Comparison of ENCODE assay signal across 8 cellular contexts in genomic region chr10:37754538-37755323, GRCh38.
DNase-seq lines count a peak whose midpoint lies in the region; ATAC-seq and TF ChIP-seq lines count a peak whose summit lies in the region.

No MANE protein-coding gene starts in this region.

- H3K4me2 ChIP-seq in SK-N-SH: no peak overlapping the region

- H3K27ac Mint-ChIP-seq in activated CD4-positive, alpha-beta memory T cell treated with anti-CD3 and anti-CD28 coated beads, Interleukin-2, amount 10 ng/mL, durations not matched to agents 7 days and 5 days: no peak overlapping the region

- no peaks in the 10 kb centered on the region for H3K79me2 ChIP-seq in SK-N-SH (ENCODE audit: insufficient read depth)

- H4K20me1 ChIP-seq in SK-N-SH (ENCODE audit: insufficient read depth): no peaks in the 10 kb centered on the region

- H3F3A ChIP-seq in SK-N-SH (replicated peaks; ENCODE audit: insufficient read depth): no peaks in the 10 kb centered on the region

- CTCF ChIA-PET in SK-N-SH (lab: Yijun Ruan, JAX): interaction anchor here (0.6 to 1.8 kb wide), 19 partner anchors 10 to 855 kb away, joined by 3 to 5 read pairs (median 3); no protein-coding TSS in a partner anchor
- CTCF ChIA-PET in activated CD4-positive, alpha-beta memory T cell treated with anti-CD3 and anti-CD28 coated beads, Interleukin-2, amount 10 ng/mL, durations not matched to agents 7 days and 5 days (lab: Charles Lee): interaction anchor here (0.7 kb wide), 1 partner anchor 865 kb away, joined by 3 read pairs; no protein-coding TSS in a partner anchor

- H3K9ac ChIP-seq in SK-N-SH: no peak overlapping the region

- DNase-seq in GM10266 (ENCODE audit: extremely low spot score) (no peak), SK-N-SH (peak; percentile 32), left lobe of liver (ENCODE audit: low spot score) (no peak), COLO668 (lab: John Stamatoyannopoulos, UW; ENCODE audit: unreplicated experiment) (no peak), OCI-M2 (lab: John Stamatoyannopoulos, UW; ENCODE audit: unreplicated experiment) (no peak)
- DNase-seq in activated CD4-positive, alpha-beta memory T cell treated with anti-CD3 and anti-CD28 coated beads, Interleukin-2, amount 10 ng/mL, durations not matched to agents 7 days and 5 days: no peak

- H3K4me1 Mint-ChIP-seq in activated CD4-positive, alpha-beta memory T cell treated with anti-CD3 and anti-CD28 coated beads, Interleukin-2, amount 10 ng/mL, durations not matched to agents 7 days and 5 days: no peaks in the 10 kb centered on the region

- TF ChIP-seq EP300 in SK-N-SH (IDR thresholded peaks at IDR 0.05; ENCODE audit: borderline replicate concordance in 1 of 2, low read depth in 1 of 2, low read length in 1 of 2): no peak

- TF ChIP-seq CTCF in GM10266 (IDR thresholded peaks at IDR 0.05; ENCODE audit: control insufficient read depth, insufficient read depth, low read depth, missing control alignments) (peak; percentile 53), SK-N-SH (IDR thresholded peaks at IDR 0.05) (peak; percentile 68)

- no peaks in the 10 kb centered on the region for H3K27me3 Mint-ChIP-seq in activated CD4-positive, alpha-beta memory T cell treated with anti-CD3 and anti-CD28 coated beads, Interleukin-2, amount 10 ng/mL, durations not matched to agents 7 days and 5 days

- no peak overlapping the region for H3K27ac ChIP-seq in SK-N-SH (ENCODE audit: low read depth in 2 of 2, low read length in 1 of 2)

- no peaks in the 10 kb centered on the region for H3K27me3 ChIP-seq in SK-N-SH (ENCODE audit: insufficient read depth)

- H2AFZ ChIP-seq in SK-N-SH (ENCODE audit: low read depth): no peak overlapping the region

- no peak overlapping the region for H3K4me3 ChIP-seq in SK-N-SH (ENCODE audit: low read depth in 2 of 2, low read length in 1 of 2)

- ATAC-seq in HG03039 (IDR thresholded peaks at IDR 0.05; ENCODE audit: unreplicated experiment) (peak; percentile 60), left lobe of liver (peak; percentile 97), GM21390 (IDR thresholded peaks at IDR 0.05; ENCODE audit: unreplicated experiment) (no peak)

- H3K36me3 ChIP-seq in SK-N-SH (replicated peaks in 1 of 2; ENCODE audit: control insufficient read depth in 1 of 2, insufficient read depth in 2 of 2, low read length in 1 of 2): no peaks in the 10 kb centered on the region

- POLR2A ChIA-PET in SK-N-SH (lab: Yijun Ruan, JAX): no interaction called here
- POLR2A ChIA-PET in activated CD4-positive, alpha-beta memory T cell treated with anti-CD3 and anti-CD28 coated beads, Interleukin-2, amount 10 ng/mL, durations not matched to agents 7 days and 5 days (lab: Charles Lee): no interaction called here

- H3K4me3 Mint-ChIP-seq in activated CD4-positive, alpha-beta memory T cell treated with anti-CD3 and anti-CD28 coated beads, Interleukin-2, amount 10 ng/mL, durations not matched to agents 7 days and 5 days: no peak overlapping the region

- H3K9me3 ChIP-seq in SK-N-SH: no peaks in the 10 kb centered on the region

- H3K9me3 Mint-ChIP-seq in activated CD4-positive, alpha-beta memory T cell treated with anti-CD3 and anti-CD28 coated beads, Interleukin-2, amount 10 ng/mL, durations not matched to agents 7 days and 5 days: peaks cover 10% of the 10 kb centered on the region

- no peaks in the 10 kb centered on the region for H3K4me1 ChIP-seq in SK-N-SH (ENCODE audit: control insufficient read depth in 1 of 2, insufficient read depth in 2 of 2, low read depth in 1 of 2, low read length in 1 of 2)

- TF ChIP-seq RAD21 in SK-N-SH (IDR thresholded peaks at IDR 0.05; ENCODE audit: low read length): peak; percentile 77

- H3K9me2 ChIP-seq in SK-N-SH: no peaks in the 10 kb centered on the region

- WGBS in SK-N-SH (ENCODE audit: low lambda C conversion rate): 4% methylated on average over 2 of the region's 2 CpGs

- H3K36me3 Mint-ChIP-seq in activated CD4-positive, alpha-beta memory T cell treated with anti-CD3 and anti-CD28 coated beads, Interleukin-2, amount 10 ng/mL, durations not matched to agents 7 days and 5 days (ENCODE audit: low read depth): no peaks in the 10 kb centered on the region

TF ChIP-seq in SK-N-SH, 30 proteins besides CTCF, POLR2A, EP300 and RAD21:
- TF ChIP-seq JUND (IDR thresholded peaks at IDR 0.05) (no peak), SMC3 (IDR thresholded peaks at IDR 0.05; ENCODE audit: low read depth, low read length) (peak; percentile 51), NRF1 (IDR thresholded peaks at IDR 0.05; ENCODE audit: low read depth, low read length) (no peak)
